9 cellular contexts compared by ENCODE assay signal in genomic region chr2:69581774-69582581, GRCh38.
DNase-seq lines count a peak whose midpoint lies in the region; ATAC-seq and TF ChIP-seq lines count a peak whose summit lies in the region.
"Had no signal": no experiment of that assay in that cellular context is flagged by ENCODE, and none has a peak within 500 bp of the region (broad histone marks: within the 10 kb centered on the region; RNA-seq: fewer than 3 reads in every experiment).

No MANE protein-coding gene starts in this region.

- H3K9me3 Mint-ChIP-seq in CD4-positive, CD25-positive, alpha-beta regulatory T cell, result no peaks in the 10 kb centered on the region
- no peaks in the 10 kb centered on the region for H3K9me3 Mint-ChIP-seq in activated T-helper 1 cell treated with anti-CD3 and anti-CD28 coated beads, Interleukin-12 subunit alpha, Interleukin-12 subunit beta, Interleukin-2, Interleukin-4 antibody, amounts not matched to agents 30 ng/mL and 10 ng/mL and 1 ng/mL, durations not matched to agents 14 hours and 24 hours and 36 hours

- H3K9ac ChIP-seq in neuronal stem cell (ENCODE audit: low read depth, low read length, poor library complexity), result no peak overlapping the region

- H3K14ac ChIP-seq in neuronal stem cell (ENCODE audit: low read length), result no peak overlapping the region

- intact Hi-C loops in activated T-helper 1 cell treated with anti-CD3 and anti-CD28 coated beads, Interleukin-12 subunit alpha, Interleukin-12 subunit beta, Interleukin-2, Interleukin-4 antibody, amounts not matched to agents 30 ng/mL and 10 ng/mL and 1 ng/mL, durations not matched to agents 14 hours and 24 hours and 36 hours (cut with micrococcal nuclease), result no loop called here
- intact Hi-C loops in left lung (cut with DNase I), result no loop called here

- H4K8ac ChIP-seq in neuronal stem cell (ENCODE audit: low read depth, low read length), result no peak overlapping the region

- no peak overlapping the region for H3K23ac ChIP-seq in neuronal stem cell (ENCODE audit: low read depth, low read length, poor library complexity)

- H2BK12ac ChIP-seq in neuronal stem cell (ENCODE audit: low read length), result no peak overlapping the region

- H3K27ac ChIP-seq in CD4-positive, CD25-positive, alpha-beta regulatory T cell (ENCODE audit: insufficient read depth, low read length, poor library complexity, severe bottlenecking), result no peak overlapping the region
- H3K27ac ChIP-seq in left lung, result peak overlapping the region in 1 of 2 donors; percentile 73
- H3K27ac ChIP-seq in neuronal stem cell (replicated peaks; ENCODE audit: low read length), result no peak overlapping the region

- H2AFZ ChIP-seq in neuronal stem cell (ENCODE audit: low read length), result no peak overlapping the region

- peaks cover 77% of the 10 kb centered on the region for H3K4me1 ChIP-seq in CD4-positive, CD25-positive, alpha-beta regulatory T cell (ENCODE audit: control insufficient read depth, insufficient read depth, low read length, poor library complexity, severe bottlenecking)
- H3K4me1 ChIP-seq in left lung, result peaks cover 26 to 76% of the 10 kb centered on the region in 2 donors
- peaks cover 4 to 23% of the 10 kb centered on the region in 2 donors for H3K4me1 ChIP-seq in neuronal stem cell (ENCODE audit: control insufficient read depth in 2 of 2, insufficient read depth in 1 of 2, low read depth in 1 of 2, low read length in 2 of 2)

- WGBS in neuronal stem cell (ENCODE audit: extremely low coverage in 2 of 2, insufficient read length in 2 of 2, insufficient replicate concordance in 1 of 2), 2 donors, result no CpG with 5 or more reads among the region's 14 CpGs

- no peak overlapping the region for H3K18ac ChIP-seq in neuronal stem cell (ENCODE audit: low read length)

- peak overlapping the region; percentile 40 to 84 (median 55) for H3K4me3 Mint-ChIP-seq in CD4-positive, CD25-positive, alpha-beta regulatory T cell
- peak overlapping the region; percentile 37 for H3K4me3 Mint-ChIP-seq in activated T-helper 1 cell treated with anti-CD3 and anti-CD28 coated beads, Interleukin-12 subunit alpha, Interleukin-12 subunit beta, Interleukin-2, Interleukin-4 antibody, amounts not matched to agents 30 ng/mL and 10 ng/mL and 1 ng/mL, durations not matched to agents 14 hours and 24 hours and 36 hours

- ATAC-seq in CD4-positive, CD25-positive, alpha-beta regulatory T cell (ENCODE audit: low read depth in 2 of 2), result no peak
- ATAC-seq in left lung (peak; percentile 58), GM19397 (IDR thresholded peaks at IDR 0.05; ENCODE audit: unreplicated experiment) (no peak), HG02571 (IDR thresholded peaks at IDR 0.05; ENCODE audit: unreplicated experiment) (no peak)
- ATAC-seq: Panc1 had no signal

- H3K79me1 ChIP-seq in neuronal stem cell (ENCODE audit: low read depth, low read length), result no peaks in the 10 kb centered on the region

- H2BK120ac ChIP-seq in neuronal stem cell (ENCODE audit: low read depth, low read length), result no peak overlapping the region

- H3K36me3 ChIP-seq in CD4-positive, CD25-positive, alpha-beta regulatory T cell (ENCODE audit: control insufficient read depth, insufficient read depth, low read length), result peaks cover 13% of the 10 kb centered on the region
- H3K36me3 ChIP-seq in left lung (no peaks in the 10 kb centered on the region), neuronal stem cell (replicated peaks in 1 of 2; ENCODE audit: control insufficient read depth in 2 of 2, insufficient read depth in 2 of 2, low read length in 2 of 2) (no peaks in the 10 kb centered on the region)

- peaks cover 21% of the 10 kb centered on the region for H3K36me3 Mint-ChIP-seq in CD4-positive, CD25-positive, alpha-beta regulatory T cell
- H3K36me3 Mint-ChIP-seq in activated T-helper 1 cell treated with anti-CD3 and anti-CD28 coated beads, Interleukin-12 subunit alpha, Interleukin-12 subunit beta, Interleukin-2, Interleukin-4 antibody, amounts not matched to agents 30 ng/mL and 10 ng/mL and 1 ng/mL, durations not matched to agents 14 hours and 24 hours and 36 hours (ENCODE audit: low read depth), result peaks cover 15% of the 10 kb centered on the region

- no peak overlapping the region for H2BK5ac ChIP-seq in neuronal stem cell (ENCODE audit: low read length)

- H3K27me3 ChIP-seq in CD4-positive, CD25-positive, alpha-beta regulatory T cell (ENCODE audit: control insufficient read depth, insufficient read depth, low read length), result no peaks in the 10 kb centered on the region
- H3K27me3 ChIP-seq in left lung (no peaks in the 10 kb centered on the region), neuronal stem cell (ENCODE audit: control insufficient read depth in 3 of 3, insufficient read depth in 3 of 3, low read depth in 1 of 3, low read length in 3 of 3) (no peaks in the 10 kb centered on the region)

- H3K4ac ChIP-seq in neuronal stem cell (ENCODE audit: low read length), result no peak overlapping the region

- peak overlapping the region; percentile 85 to 90 (median 88) for H3K27ac Mint-ChIP-seq in CD4-positive, CD25-positive, alpha-beta regulatory T cell
- H3K27ac Mint-ChIP-seq in activated T-helper 1 cell treated with anti-CD3 and anti-CD28 coated beads, Interleukin-12 subunit alpha, Interleukin-12 subunit beta, Interleukin-2, Interleukin-4 antibody, amounts not matched to agents 30 ng/mL and 10 ng/mL and 1 ng/mL, durations not matched to agents 14 hours and 24 hours and 36 hours, result peak overlapping the region; percentile 57

- H3K9me3 ChIP-seq in CD4-positive, CD25-positive, alpha-beta regulatory T cell (ENCODE audit: control insufficient read depth in 2 of 2, low read length in 2 of 2), result no peaks in the 10 kb centered on the region
- no peaks in the 10 kb centered on the region for H3K9me3 ChIP-seq in left lung
- no peaks in the 10 kb centered on the region for H3K9me3 ChIP-seq in neuronal stem cell (replicated peaks in 1 of 2; ENCODE audit: control insufficient read depth in 2 of 2, insufficient read depth in 1 of 2, low read depth in 1 of 2, low read length in 2 of 2)

- H3K27me3 Mint-ChIP-seq in CD4-positive, CD25-positive, alpha-beta regulatory T cell, result no peaks in the 10 kb centered on the region
- no peaks in the 10 kb centered on the region for H3K27me3 Mint-ChIP-seq in activated T-helper 1 cell treated with anti-CD3 and anti-CD28 coated beads, Interleukin-12 subunit alpha, Interleukin-12 subunit beta, Interleukin-2, Interleukin-4 antibody, amounts not matched to agents 30 ng/mL and 10 ng/mL and 1 ng/mL, durations not matched to agents 14 hours and 24 hours and 36 hours (ENCODE audit: insufficient read depth)

- no peak overlapping the region for H2BK15ac ChIP-seq in neuronal stem cell (ENCODE audit: low read length)

- TF ChIP-seq CTCF in left lung (IDR thresholded peaks at IDR 0.05), result no peak

- H4K91ac ChIP-seq in neuronal stem cell (ENCODE audit: low read depth, low read length, poor library complexity), result no peak overlapping the region

- H3K4me1 Mint-ChIP-seq in CD4-positive, CD25-positive, alpha-beta regulatory T cell, result peaks cover 55 to 94% (median 83%) of the 10 kb centered on the region in 4 donors
- H3K4me1 Mint-ChIP-seq in activated T-helper 1 cell treated with anti-CD3 and anti-CD28 coated beads, Interleukin-12 subunit alpha, Interleukin-12 subunit beta, Interleukin-2, Interleukin-4 antibody, amounts not matched to agents 30 ng/mL and 10 ng/mL and 1 ng/mL, durations not matched to agents 14 hours and 24 hours and 36 hours (ENCODE audit: low read depth), result peaks cover 72% of the 10 kb centered on the region

- DNase-seq in CD4-positive, CD25-positive, alpha-beta regulatory T cell, result peak in 1 of 3 donors; percentile 16
- DNase-seq in HT1080 (ENCODE audit: low read depth) (peak; percentile 81), left lung (no peak), neuronal stem cell (ENCODE audit: low spot score) (no peak), COR-L47 (lab: John Stamatoyannopoulos, UW) (no peak)
- DNase-seq in activated T-helper 1 cell treated with anti-CD3 and anti-CD28 coated beads, Interleukin-12 subunit alpha, Interleukin-12 subunit beta, Interleukin-2, Interleukin-4 antibody, amounts not matched to agents 30 ng/mL and 10 ng/mL and 1 ng/mL, durations not matched to agents 14 hours and 24 hours and 36 hours (ENCODE audit: low spot score), result no peak

- no peak overlapping the region for H3K4me3 ChIP-seq in CD4-positive, CD25-positive, alpha-beta regulatory T cell (ENCODE audit: low read depth, low read length)
- H3K4me3 ChIP-seq in left lung, result no peak overlapping the region
- H3K4me3 ChIP-seq in neuronal stem cell (ENCODE audit: low read length in 2 of 2), result no peak overlapping the region

- H3K4me2 ChIP-seq in neuronal stem cell (ENCODE audit: insufficient read depth, low read length, poor library complexity, severe bottlenecking), result no peak overlapping the region

- no peak overlapping the region for H2AK5ac ChIP-seq in neuronal stem cell (ENCODE audit: low read depth, low read length)
